Comparison of ENCODE assay signal across 27 cellular contexts in genomic region chr6:154518386-154518785, GRCh38.
"Had no signal": no experiment of that assay in that cellular context is flagged by ENCODE, and none has a peak within 500 bp of the region (broad histone marks: within the 10 kb centered on the region; RNA-seq: fewer than 3 reads in every experiment).

No MANE protein-coding gene starts in this region.

- H3K36me3 ChIP-seq: esophagus squamous epithelium, gastrocnemius medialis, heart right ventricle, left lung had no signal

- H3K27ac ChIP-seq: epithelial cell of prostate, esophagus squamous epithelium, gastrocnemius medialis, heart right ventricle, left lung had no signal

- H3K27me3 ChIP-seq: esophagus squamous epithelium, gastrocnemius medialis, heart right ventricle, left lung had no signal

- ATAC-seq: effector memory CD8-positive, alpha-beta T cell; esophagus mucosa; gastrocnemius medialis; heart right ventricle; left cardiac atrium; left lung; left ventricle myocardium superior had no signal

- H3K4me3 ChIP-seq: esophagus squamous epithelium, gastrocnemius medialis, heart right ventricle, left lung, lung had no signal

- FAIRE-seq: colon, endometrium, islet of Langerhans, keratinocyte had no signal

- H3K9me3 ChIP-seq: esophagus squamous epithelium, gastrocnemius medialis, left lung had no signal

- DNase-seq: cortex of kidney; effector CD8-positive, alpha-beta T cell; effector memory CD8-positive, alpha-beta T cell; endodermal cell; erythroblast; esophagus squamous epithelium; foreskin fibroblast; foreskin melanocyte; gastrocnemius medialis; glutamatergic neuron; head of caudate nucleus; heart right ventricle; hippocampal formation; left cardiac atrium; left lung; left ventricle myocardium superior; mammary epithelial cell; mesendoderm; midbrain; naive B cell had no signal
